8 cellular contexts compared by ENCODE assay signal in the genomic region with DNA sequence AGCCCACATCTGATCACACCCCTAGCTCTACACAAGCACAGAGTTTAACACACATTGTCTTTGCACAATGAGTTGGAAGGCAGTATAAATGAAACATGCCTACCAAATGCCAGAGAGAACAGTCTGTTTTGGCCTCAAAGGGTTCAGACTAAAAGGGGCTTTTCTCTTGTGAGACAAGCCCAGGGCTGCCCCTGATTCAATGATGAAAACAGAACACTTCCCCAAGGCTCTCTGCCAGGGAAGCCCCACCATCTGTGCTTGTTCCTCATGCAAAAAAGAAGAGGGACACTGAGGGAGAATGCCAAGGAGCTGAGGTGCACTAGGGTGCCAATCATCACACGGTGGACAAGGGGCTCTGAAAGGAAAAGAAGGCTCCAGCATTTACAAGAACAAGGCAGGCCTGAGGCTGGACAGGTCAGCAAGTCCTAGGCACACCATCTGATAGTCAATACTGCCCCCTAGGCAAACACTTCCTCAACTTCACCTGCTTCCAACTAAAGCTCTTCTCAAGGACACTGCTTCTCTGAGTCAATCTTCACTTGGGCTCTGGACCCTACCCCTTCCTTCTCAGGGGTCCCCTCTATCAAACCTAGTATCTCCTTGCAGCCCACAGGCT. TPM values are rescaled to one million over a fixed set of nuclear protein-coding genes. Genes with fewer than 3 reads are reported as not detected.
DNase-seq lines count a peak whose midpoint lies in the region; ATAC-seq, FAIRE-seq and TF ChIP-seq lines count a peak whose summit lies in the region.

No MANE protein-coding gene starts in this region.

- H2AFZ ChIP-seq in astrocyte (ENCODE audit: low read depth, low read length) = no peak overlapping the region

- no peak overlapping the region for H3K9ac ChIP-seq in astrocyte (ENCODE audit: low read length)

- DNase-seq in G401 (ENCODE audit: low spot score) (peak; percentile 63), NCI-H1092 treated with DMSO at 0.1 percent for 48 hours (lab: John Stamatoyannopoulos, UW) (peak; percentile 62), astrocyte (ENCODE audit: low read depth) (no peak), mucosa of descending colon (peak in 1 of 3 donors; percentile 49), ureter (ENCODE audit: low spot score) (no peak)
- DNase-seq in CD4-positive, alpha-beta memory T cell = no peak

- H3K36me3 ChIP-seq in astrocyte (ENCODE audit: insufficient read depth, low read length) (peaks cover 34% of the 10 kb centered on the region), mucosa of descending colon (ENCODE audit: low read depth) (no peaks in the 10 kb centered on the region)
- peaks cover 4% of the 10 kb centered on the region for H3K36me3 ChIP-seq in CD4-positive, alpha-beta memory T cell (ENCODE audit: insufficient read depth, low read length)

- no peak overlapping the region for H3K27ac ChIP-seq in astrocyte (ENCODE audit: low read depth, low read length)
- no peak overlapping the region for H3K27ac ChIP-seq in CD4-positive, alpha-beta memory T cell (ENCODE audit: low read depth, low read length)

- H3K9me3 ChIP-seq in astrocyte (ENCODE audit: insufficient read depth, low read depth, low read length) (no peaks in the 10 kb centered on the region), mucosa of descending colon (no peaks in the 10 kb centered on the region)
- H3K9me3 ChIP-seq in CD4-positive, alpha-beta memory T cell (ENCODE audit: control insufficient read depth in 1 of 2, low read length in 2 of 2) = no peaks in the 10 kb centered on the region

- H3K27me3 ChIP-seq in astrocyte (ENCODE audit: insufficient read depth, low read length) = no peaks in the 10 kb centered on the region
- H3K27me3 ChIP-seq in CD4-positive, alpha-beta memory T cell (ENCODE audit: insufficient read depth, low read length) = no peaks in the 10 kb centered on the region

- CTCF ChIA-PET in CD4-positive, alpha-beta memory T cell (lab: Charles Lee; ENCODE audit: partially characterized antibody) = interaction anchor here (0.6 to 1.3 kb wide), 4 partner anchors 54 to 223 kb away, joined by 3 to 7 read pairs (median 4); no protein-coding TSS in a partner anchor

- peaks cover 8% of the 10 kb centered on the region for H4K20me1 ChIP-seq in astrocyte (ENCODE audit: insufficient read depth, low read length)

- intact Hi-C loops in mucosa of descending colon (cut with DNase I, micrococcal nuclease) = no loop called here
- intact Hi-C loops in CD4-positive, alpha-beta memory T cell (cut with micrococcal nuclease) = no loop called here

- H3K9me3 Mint-ChIP-seq in astrocyte (ENCODE audit: unreplicated experiment) = no peaks in the 10 kb centered on the region
- H3K9me3 Mint-ChIP-seq in CD4-positive, alpha-beta memory T cell = peaks cover 0 to 3% (median 0%) of the 10 kb centered on the region in 8 donors

- peak; percentile 47 for ATAC-seq in mucosa of descending colon
- no peak for ATAC-seq in GM19035 (IDR thresholded peaks at IDR 0.05; ENCODE audit: unreplicated experiment)
- ATAC-seq in GM18511 (IDR thresholded peaks at IDR 0.05; ENCODE audit: unreplicated experiment) = no peak

- no peak overlapping the region for H3K27ac Mint-ChIP-seq in astrocyte (ENCODE audit: unreplicated experiment)
- H3K27ac Mint-ChIP-seq in CD4-positive, alpha-beta memory T cell = no peak overlapping the region

- POLR2A ChIA-PET in CD4-positive, alpha-beta memory T cell (lab: Charles Lee; ENCODE audit: partially characterized antibody) = no interaction called here

- no peak overlapping the region for H3K4me3 Mint-ChIP-seq in astrocyte (ENCODE audit: unreplicated experiment)
- no peak overlapping the region for H3K4me3 Mint-ChIP-seq in CD4-positive, alpha-beta memory T cell

- in situ Hi-C loops in G401 (cut with HindIII; ENCODE audit: low sequenced_read_pairs) = no loop called here

- H3K79me2 ChIP-seq in astrocyte (ENCODE audit: insufficient read depth, low read length) = no peaks in the 10 kb centered on the region

- H3K4me2 ChIP-seq in astrocyte (ENCODE audit: low read length) = no peak overlapping the region

- no peak for FAIRE-seq in astrocyte (lab: Jason Lieb, UNC)

- H3K27me3 Mint-ChIP-seq in astrocyte (ENCODE audit: low read depth, unreplicated experiment) = no peaks in the 10 kb centered on the region
- H3K27me3 Mint-ChIP-seq in CD4-positive, alpha-beta memory T cell = no peaks in the 10 kb centered on the region

- peaks cover 40% of the 10 kb centered on the region for H3K36me3 Mint-ChIP-seq in astrocyte (ENCODE audit: low read depth, unreplicated experiment)
- peaks cover 27 to 34% of the 10 kb centered on the region in 2 donors for H3K36me3 Mint-ChIP-seq in CD4-positive, alpha-beta memory T cell

- H3K4me3 ChIP-seq in astrocyte (ENCODE audit: insufficient read depth, low read depth, low read length) = no peak overlapping the region
- H3K4me3 ChIP-seq in mucosa of descending colon = no peak overlapping the region
- no peak overlapping the region for H3K4me3 ChIP-seq in CD4-positive, alpha-beta memory T cell (ENCODE audit: low read length in 2 of 2)

- H3K4me1 ChIP-seq in astrocyte (ENCODE audit: insufficient read depth, low read length) (no peaks in the 10 kb centered on the region), mucosa of descending colon (ENCODE audit: low read depth) (no peaks in the 10 kb centered on the region)
- no peaks in the 10 kb centered on the region for H3K4me1 ChIP-seq in CD4-positive, alpha-beta memory T cell (ENCODE audit: insufficient read depth, low read length)

- H3K4me1 Mint-ChIP-seq in astrocyte (ENCODE audit: low read depth, unreplicated experiment) = peaks cover 3% of the 10 kb centered on the region
- H3K4me1 Mint-ChIP-seq in CD4-positive, alpha-beta memory T cell = no peaks in the 10 kb centered on the region

- TF ChIP-seq CTCF in astrocyte (IDR thresholded peaks at IDR 0.05; ENCODE audit: insufficient read depth, low read depth, low read length) (peak; percentile 10), mucosa of descending colon (IDR thresholded peaks at IDR 0.05) (no peak)

RNA-seq across cellular contexts. Expression of gene SLC4A11, which starts 37.5 kb away (rescaled TPM):
- total RNA-seq in G401 (2014; rRNA removed; shearing (Covaris generic)) = 0.17 and 1.4 TPM in 2 replicates
- total RNA-seq in astrocyte (3.9 and 6.6 TPM in 2 replicates), mucosa of descending colon (1 to 10 TPM in 2 of 3 donors, under 1 TPM in 1; 0.31 to 1.2 (median 1.1) TPM), ureter (56.3 TPM)
- under 1 TPM; 0.35 to 0.83 TPM for total RNA-seq in CD4-positive, alpha-beta memory T cell
- polyA plus RNA-seq in CD4-positive, alpha-beta memory T cell = under 1 TPM in 1 of 2 donors, not detected in 1; 0.37 TPM

Comparison
In these comparisons a context has a peak if more than half of its experiments do, and no peak if none do; other contexts are left out.
1. DNase-seq: peak in G401 (single experiment) and NCI-H1092 treated with DMSO at 0.1 percent for 48 hours (single experiment); none in astrocyte (single experiment), CD4-positive, alpha-beta memory T cell (0 of 5) and ureter (single experiment).